2 cellular contexts compared by ENCODE assay signal in genomic region chr10:113585949-113586348, GRCh38.
A peak's percentile ranks its signal among the peaks of the same experiment; 100 is the strongest.
TF ChIP-seq lines count a peak whose summit lies in the region.

No MANE protein-coding gene starts in this region.

TF ChIP-seq in HCT116, 20 proteins besides CTCF, POLR2A, EP300 and RAD21:
- TF ChIP-seq SRF (IDR thresholded peaks at IDR 0.05; ENCODE audit: low read depth) (no peak), ZNF274 (IDR thresholded peaks at IDR 0.05; ENCODE audit: low read depth, low read length) (no peak), POLR2AphosphoS5 (IDR thresholded peaks at IDR 0.05; ENCODE audit: low read depth, low read length) (no peak), JUND (IDR thresholded peaks at IDR 0.05) (no peak), FOSL1 (IDR thresholded peaks at IDR 0.05; ENCODE audit: low read depth) (no peak), EZH2 (IDR thresholded peaks at IDR 0.05) (no peak), MAX (IDR thresholded peaks at IDR 0.05) (no peak; the same call in 1 of the 2 replicates), ZFX (IDR thresholded peaks at IDR 0.05) (no peak), ATF3 (IDR thresholded peaks at IDR 0.05) (no peak), REST (IDR thresholded peaks at IDR 0.05; ENCODE audit: low read depth) (no peak), SIN3A (IDR thresholded peaks at IDR 0.05; ENCODE audit: low read depth) (no peak), CEBPB (IDR thresholded peaks at IDR 0.05; ENCODE audit: low read depth) (no peak), EGR1 (IDR thresholded peaks at IDR 0.05; ENCODE audit: low read depth) (no peak), CBX3 (IDR thresholded peaks at IDR 0.05; ENCODE audit: low read depth) (no peak; the same call in 1 of the 2 replicates), EZH2phosphoT487 (IDR thresholded peaks at IDR 0.05; ENCODE audit: borderline replicate concordance) (no peak), YY1 (IDR thresholded peaks at IDR 0.05; ENCODE audit: extremely low read depth, insufficient replicate concordance, low read depth, low read length) (no peak), ELF1 (IDR thresholded peaks at IDR 0.05; ENCODE audit: borderline replicate concordance, low read depth) (no peak), SP1 (IDR thresholded peaks at IDR 0.05; ENCODE audit: low read depth) (no peak), TCF7L2 (IDR thresholded peaks at IDR 0.05; ENCODE audit: borderline replicate concordance, extremely low read depth, insufficient read depth, insufficient read length) (no peak)

TF ChIP-seq in HepG2, 621 proteins besides CTCF, POLR2A, EP300 and RAD21:
- TF ChIP-seq ZNF770 (CRISPR knock-in tag; IDR thresholded peaks at IDR 0.05) (no peak), DPF2 (CRISPR knock-in tag; IDR thresholded peaks at IDR 0.05; ENCODE audit: borderline replicate concordance, low read depth) (no peak), MAFK (conservative IDR thresholded peaks at IDR 0.05 in 1 of 2, IDR thresholded peaks at IDR 0.05 in 1 of 2; ENCODE audit: low read length in 2 of 2) (peak; percentile 83 to 93), ZNF775 (CRISPR knock-in tag; IDR thresholded peaks at IDR 0.05; ENCODE audit: borderline replicate concordance) (no peak), FOSL2 (CRISPR knock-in tag; IDR thresholded peaks at IDR 0.05) (peak; percentile 66), NFE2 (CRISPR knock-in tag; IDR thresholded peaks at IDR 0.05) (peak; percentile 84; the same call in 1 of the 2 replicates), NFE2L2 (IDR thresholded peaks at IDR 0.05; ENCODE audit: low read length) (peak; percentile 98), ZNF18 (CRISPR knock-in tag; IDR thresholded peaks at IDR 0.05; ENCODE audit: insufficient replicate concordance) (no peak), MAFF (IDR thresholded peaks at IDR 0.05; ENCODE audit: low read depth, low read length) (peak; percentile 82), MAFG (CRISPR knock-in tag; IDR thresholded peaks at IDR 0.05) (0 out of 2 replicates have a peak, but pooled peaks have one; percentile 55)
